ENCODE assay signal across 9 cellular contexts in genomic region chr19:6373096-6373812, GRCh38. TPM values are rescaled to one million over a fixed set of nuclear protein-coding genes. Genes with fewer than 3 reads are reported as not detected.
DNase-seq lines count a peak whose midpoint lies in the region; ATAC-seq and TF ChIP-seq lines count a peak whose summit lies in the region.
"Had no signal": no experiment of that assay in that cellular context is flagged by ENCODE, and none has a peak within 500 bp of the region (broad histone marks: within the 10 kb centered on the region; RNA-seq: fewer than 3 reads in every experiment).

No MANE protein-coding gene starts in this region.

- TF ChIP-seq CTCF in CD14-positive monocyte (IDR thresholded peaks at IDR 0.05) = no peak

- H3K27me3 Mint-ChIP-seq in CD14-positive monocyte (ENCODE audit: low read depth in 3 of 3) = peaks cover 0 to 3% (median 2%) of the 10 kb centered on the region in 3 donors

- H3K27ac Mint-ChIP-seq in CD14-positive monocyte = peak overlapping the region; percentile 90 to 98 (median 95)

- peak overlapping the region; percentile 86 to 90 for H3K4me3 Mint-ChIP-seq in CD14-positive monocyte

- ATAC-seq in GM21367 (IDR thresholded peaks at IDR 0.05; ENCODE audit: unreplicated experiment) = peak; percentile 42

- H3K9me3 Mint-ChIP-seq in CD14-positive monocyte = no peaks in the 10 kb centered on the region

- DNase-seq in CD14-positive monocyte (ENCODE audit: low spot score) (peak; percentile 98), HT1080 (ENCODE audit: low read depth) (peak; percentile 84), NK-92 (lab: John Stamatoyannopoulos, UW; ENCODE audit: unreplicated experiment) (peak; percentile 85), medulla oblongata (ENCODE audit: extremely low spot score) (peak; percentile 98)
- peak; percentile 95 to 98 for DNase-seq in activated CD8-positive, alpha-beta memory T cell treated with anti-CD3 and anti-CD28 coated beads for 1 hour (ENCODE audit: extremely low read depth in 1 of 2, low read depth in 1 of 2)
- peak; percentile 95 for DNase-seq in effector CD4-positive, alpha-beta T cell
- peak; percentile 98 to 100 (median 99) for DNase-seq in stimulated activated CD4-positive, alpha-beta T cell treated with anti-CD3 and anti-CD28 coated beads, TNF-alpha, amount 100 ng/mL, for 24 hours (ENCODE audit: low read depth in 3 of 3)

- H3K4me1 Mint-ChIP-seq in CD14-positive monocyte = peaks cover 12% of the 10 kb centered on the region

- H3K36me3 Mint-ChIP-seq in CD14-positive monocyte = peaks cover 15 to 31% of the 10 kb centered on the region in 2 donors

- intact Hi-C loops in CD14-positive monocyte (cut with micrococcal nuclease) = loop anchor here (2.0 to 10.0 kb wide), 4 partner anchors 20 to 688 kb away; partner anchors contain the start of genes GTF2F1 (in 1 of the 2), HSD11B1L (in 1 of the 2), KHSRP (in 1 of the 2) and MICOS13 (in 1 of the 2)

RNA-seq across cellular contexts. Expression of gene ALKBH7, which starts 0.7 kb away (rescaled TPM):
- polyA plus RNA-seq in CD14-positive monocyte = 100 to 1,000 TPM in 1 of 2 donors, 10 to 100 TPM in 1; 86.0 to 109 TPM
- total RNA-seq in HT1080 (2014; rRNA removed; shearing (Covaris generic)) = 15.0 and 20.3 TPM in 2 replicates
- polyA plus RNA-seq in HT1080 (2015; cell fraction: cytosol; rRNA removed) = 27.6 and 27.8 TPM in 2 replicates
- 15.1 and 15.6 TPM in 2 replicates for polyA plus RNA-seq in HT1080 (2015; cell fraction: nucleus; rRNA removed)

RNA-seq across cellular contexts. Expression of gene PSPN, which starts 2.5 kb away (rescaled TPM):
- polyA plus RNA-seq in CD14-positive monocyte = under 1 TPM; 0.10 to 0.13 TPM
- total RNA-seq in HT1080 (2014; rRNA removed; shearing (Covaris generic)) = 1.5 and 2.0 TPM in 2 replicates
- 0.95 and 0.98 TPM in 2 replicates for polyA plus RNA-seq in HT1080 (2015; cell fraction: cytosol; rRNA removed)
- 1.0 and 1.9 TPM in 2 replicates for polyA plus RNA-seq in HT1080 (2015; cell fraction: nucleus; rRNA removed)

RNA-seq across cellular contexts. Expression of gene CLPP, which starts 11.9 kb away (rescaled TPM):
- 10 to 100 TPM; 52.4 to 53.2 TPM for polyA plus RNA-seq in CD14-positive monocyte
- 141 and 155 TPM in 2 replicates for total RNA-seq in HT1080 (2014; rRNA removed; shearing (Covaris generic))
- 112 and 132 TPM in 2 replicates for polyA plus RNA-seq in HT1080 (2015; cell fraction: cytosol; rRNA removed)
- 45.5 and 47.3 TPM in 2 replicates for polyA plus RNA-seq in HT1080 (2015; cell fraction: nucleus; rRNA removed)

RNA-seq across cellular contexts. Expression of gene GTF2F1, which starts 19.7 kb away (rescaled TPM):
- polyA plus RNA-seq in CD14-positive monocyte = 10 to 100 TPM in 1 of 2 donors, 1 to 10 TPM in 1; 9.4 to 13.2 TPM
- total RNA-seq in HT1080 (2014; rRNA removed; shearing (Covaris generic)) = 68.4 and 73.1 TPM in 2 replicates
- polyA plus RNA-seq in HT1080 (2015; cell fraction: cytosol; rRNA removed) = 55.0 and 57.4 TPM in 2 replicates
- polyA plus RNA-seq in HT1080 (2015; cell fraction: nucleus; rRNA removed) = 57.6 and 63.7 TPM in 2 replicates

RNA-seq across cellular contexts. Expression of gene ACER1, which starts 39.8 kb away (rescaled TPM):
- polyA plus RNA-seq in CD14-positive monocyte = not detected
- not detected in 2 replicates for total RNA-seq in HT1080 (2014; rRNA removed; shearing (Covaris generic))
- not detected in 2 replicates for polyA plus RNA-seq in HT1080 (2015; cell fraction: cytosol; rRNA removed)
- polyA plus RNA-seq in HT1080 (2015; cell fraction: nucleus; rRNA removed) = not detected in 2 replicates
- total RNA-seq: activated CD8-positive, alpha-beta memory T cell treated with anti-CD3 and anti-CD28 coated beads for 36 hours had no signal

Comparison
In these comparisons a context has a peak if more than half of its experiments do, and no peak if none do; other contexts are left out.
1. Peak in every context shown above with its lines: DNase-seq and ATAC-seq.